21 cellular contexts compared by ENCODE assay signal in the genomic region with DNA sequence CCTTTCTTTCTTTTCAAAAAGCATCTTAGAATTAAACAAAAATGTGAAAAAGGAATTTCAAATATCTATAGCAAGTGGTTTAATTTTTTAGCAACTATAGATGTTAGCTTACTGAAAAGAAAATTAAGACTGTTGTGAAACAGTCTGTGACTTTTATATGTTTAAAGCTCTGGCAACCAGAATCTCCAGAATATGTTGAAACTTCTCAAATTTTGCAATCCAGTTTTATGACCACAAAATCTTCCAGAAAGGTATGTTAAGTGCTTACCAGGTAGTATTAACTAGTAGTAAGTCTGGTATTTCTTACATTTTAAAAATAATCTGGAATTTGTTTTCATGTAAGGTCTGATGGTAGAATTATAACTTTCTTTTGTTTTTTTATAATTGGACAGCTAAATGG.
A peak's percentile ranks its signal among the peaks of the same experiment; 100 is the strongest.
DNase-seq lines count a peak whose midpoint lies in the region; ATAC-seq and TF ChIP-seq lines count a peak whose summit lies in the region.
"Had no signal": no experiment of that assay in that cellular context is flagged by ENCODE, and none has a peak within 500 bp of the region (broad histone marks: within the 10 kb centered on the region; RNA-seq: fewer than 3 reads in every experiment).

No MANE protein-coding gene starts in this region.

- no peaks in the 10 kb centered on the region for H3K9me3 ChIP-seq in adipocyte (ENCODE audit: control insufficient read depth, low read length)
- no peaks in the 10 kb centered on the region for H3K9me3 ChIP-seq in upper lobe of right lung
- H3K9me3 ChIP-seq: BLaER1, SJSA1 had no signal

- no peak overlapping the region for H3K27ac ChIP-seq in upper lobe of right lung
- H3K27ac ChIP-seq: BLaER1, KMS-11, SJSA1 had no signal

- H3K4me1 ChIP-seq in adipocyte (ENCODE audit: control insufficient read depth, insufficient read depth, low read length) (peaks cover 35% of the 10 kb centered on the region), upper lobe of right lung (no peaks in the 10 kb centered on the region)
- H3K4me1 ChIP-seq: SJSA1 had no signal

- H3K4me3 ChIP-seq in adipocyte (ENCODE audit: low read length) (peak overlapping the region; percentile 15), fibroblast of pulmonary artery (replicated peaks; ENCODE audit: low read depth, low read length) (no peak overlapping the region), upper lobe of right lung (no peak overlapping the region)
- H3K4me3 ChIP-seq: BLaER1, SJSA1 had no signal

- H3K27me3 ChIP-seq in adipocyte (replicated peaks; ENCODE audit: control insufficient read depth, insufficient read depth, low read length) = no peaks in the 10 kb centered on the region
- no peaks in the 10 kb centered on the region for H3K27me3 ChIP-seq in upper lobe of right lung
- H3K27me3 ChIP-seq: BLaER1, SJSA1 had no signal

- H3K36me3 ChIP-seq in adipocyte (ENCODE audit: control insufficient read depth, insufficient read depth, low read length, severe bottlenecking) (no peaks in the 10 kb centered on the region), upper lobe of right lung (no peaks in the 10 kb centered on the region)
- H3K36me3 ChIP-seq: BLaER1, SJSA1 had no signal

- peak overlapping the region; percentile 52 for H3K9ac ChIP-seq in adipocyte (ENCODE audit: low read length)
- H3K9ac ChIP-seq: BLaER1, KMS-11 had no signal

- intact Hi-C loops in upper lobe of right lung (cut with DNase I) = no loop called here

- DNase-seq in SKM-1 treated with dmso at 0.1 percent for 144 hours (lab: John Stamatoyannopoulos, UW; ENCODE audit: unreplicated experiment) (peak; percentile 10), SKM-1 (lab: John Stamatoyannopoulos, UW; ENCODE audit: unreplicated experiment) (no peak), adipocyte (ENCODE audit: low read depth) (peak; percentile 80), fibroblast of pulmonary artery (ENCODE audit: low read depth) (peak; percentile 32), upper lobe of right lung (no peak), T1000 (lab: John Stamatoyannopoulos, UW) (no peak), retina (no peak)
- DNase-seq: 8988T; Calu3; CD8-positive, alpha-beta T cell; GF-D8; NCI-H1048; NCI-H1436; NCI-H1930; NCI-H345; NCI-H526 had no signal

- TF ChIP-seq CTCF in fibroblast of pulmonary artery (IDR thresholded peaks at IDR 0.05; ENCODE audit: low read length, missing control alignments) (no peak), upper lobe of right lung (IDR thresholded peaks at IDR 0.05) (no peak)

- peak; percentile 44 for ATAC-seq in upper lobe of right lung
- no peak for ATAC-seq in HG03139 (IDR thresholded peaks at IDR 0.05; ENCODE audit: unreplicated experiment)
- ATAC-seq: CD8-positive, alpha-beta T cell; Panc1 had no signal

Comparison
In these comparisons a context has a peak if more than half of its experiments do, and no peak if none do; other contexts are left out.
1. DNase-seq: peak in SKM-1 treated with dmso at 0.1 percent for 144 hours (single experiment), adipocyte (single experiment) and fibroblast of pulmonary artery (single experiment); none in SKM-1 (single experiment), upper lobe of right lung (single experiment), T1000 (single experiment) and retina (single experiment).